In genomic region chr1:225921734-225922709, GRCh38 we compare ENCODE assay signal across 8 cellular contexts. TPM values are rescaled to one million over a fixed set of nuclear protein-coding genes. Genes with fewer than 3 reads are reported as not detected.
DNase-seq lines count a peak whose midpoint lies in the region; ATAC-seq and TF ChIP-seq lines count a peak whose summit lies in the region.

No MANE protein-coding gene starts in this region.

- H3K36me3 Mint-ChIP-seq in WTC11, result peaks cover 50% of the 10 kb centered on the region

- peak; percentile 17 for DNase-seq in HT1080 (ENCODE audit: low read depth)
- DNase-seq in WTC11 (ENCODE audit: low spot score), result no peak
- DNase-seq in lower leg skin (ENCODE audit: low spot score in 2 of 2), result peak; percentile 44 to 88
- no peak for DNase-seq in SHP77 (lab: John Stamatoyannopoulos, UW)
- DNase-seq in coronary artery (ENCODE audit: low spot score), result no peak
- DNase-seq in ovary, result no peak
- no peak for DNase-seq in NCI-H510A (lab: John Stamatoyannopoulos, UW)

- H3K4me3 ChIP-seq in lower leg skin (ENCODE audit: low read depth, poor library complexity, severe bottlenecking) (no peak overlapping the region), coronary artery (no peak overlapping the region), ovary (no peak overlapping the region)

- H3K36me3 ChIP-seq in ovary, result no peaks in the 10 kb centered on the region

- 60 to 63% methylated on average over 16 to 18 of the region's 23 CpGs for WGBS in lower leg skin, 2 donors
- WGBS in ovary, 3 donors, result 90 to 91% (median 90%) methylated on average over 23 of the region's 23 CpGs

- no peak for TF ChIP-seq POLR2A in lower leg skin (IDR thresholded peaks at IDR 0.05)
- no peak for TF ChIP-seq POLR2A in ovary (IDR thresholded peaks at IDR 0.05)

- H3K27ac Mint-ChIP-seq in WTC11, result no peak overlapping the region

- no peaks in the 10 kb centered on the region for H3K9me3 ChIP-seq in ovary

- ATAC-seq in WTC11, result no peak

- peaks cover 22% of the 10 kb centered on the region for H3K4me1 Mint-ChIP-seq in WTC11

- TF ChIP-seq CTCF in C4-2B (conservative IDR thresholded peaks at IDR 0.05), result no peak
- no peak for TF ChIP-seq CTCF in WTC11 (IDR thresholded peaks at IDR 0.05)
- no peak for TF ChIP-seq CTCF in lower leg skin (IDR thresholded peaks at IDR 0.05)
- no peak for TF ChIP-seq CTCF in coronary artery (IDR thresholded peaks at IDR 0.05)
- TF ChIP-seq CTCF in ovary (IDR thresholded peaks at IDR 0.05), result no peak

- no peaks in the 10 kb centered on the region for H3K27me3 Mint-ChIP-seq in WTC11 (ENCODE audit: low read depth)

- POLR2A ChIA-PET in WTC11 (lab: Charles Lee), result no interaction called here

- intact Hi-C loops in lower leg skin (cut with DNase I; ENCODE audit: low total_unique reads), result no loop called here
- intact Hi-C loops in ovary (cut with DNase I), result no loop called here

- H3K4me1 ChIP-seq in ovary (ENCODE audit: insufficient read depth), result peaks cover 8% of the 10 kb centered on the region

- H3K27ac ChIP-seq in C4-2B (peak overlapping the region; percentile 98), coronary artery (no peak overlapping the region), ovary (no peak overlapping the region)

- CTCF ChIA-PET in WTC11 (lab: Charles Lee), result no interaction called here

- H3K4me3 Mint-ChIP-seq in WTC11, result peak overlapping the region; percentile 92

- H3K9me3 Mint-ChIP-seq in WTC11, result no peaks in the 10 kb centered on the region

- no peaks in the 10 kb centered on the region for H3K27me3 ChIP-seq in ovary

- TF ChIP-seq EP300 in ovary (IDR thresholded peaks at IDR 0.05), result no peak

TF ChIP-seq in WTC11, 78 proteins besides CTCF, POLR2A, EP300 and RAD21:
- no peak for TF ChIP-seq ZNF219 (CRISPR knock-in tag; IDR thresholded peaks at IDR 0.05; ENCODE audit: borderline replicate concordance)
- TF ChIP-seq CREB1 (CRISPR knock-in tag; IDR thresholded peaks at IDR 0.05), result 0 out of 2 replicates have a peak, but pooled peaks have one; percentile 1

RNA-seq across cellular contexts. Expression of gene PYCR2, which starts 2.0 kb away (rescaled TPM):
- total RNA-seq in HT1080 (2014; rRNA removed; shearing (Covaris generic)), result 64.1 and 65.9 TPM in 2 replicates
- 105 and 117 TPM in 2 replicates for polyA plus RNA-seq in HT1080 (2015; cell fraction: cytosol; rRNA removed)
- polyA plus RNA-seq in HT1080 (2015; cell fraction: nucleus; rRNA removed), result 152 and 167 TPM in 2 replicates
- total RNA-seq in WTC11 (2021) (81.5 to 90.3 TPM (median 86.0 TPM) in 3 replicates), lower leg skin (10 to 100 TPM; 35.4 to 43.1 (median 37.9) TPM), ovary (10 to 100 TPM; 48.8 to 93.3 (median 58.7) TPM)
- polyA plus RNA-seq in ovary, result 10 to 100 TPM; 35.8 to 66.1 TPM

RNA-seq across cellular contexts. Expression of gene LEFTY2, which starts 19.0 kb away (rescaled TPM):
- total RNA-seq in HT1080 (2014; rRNA removed; shearing (Covaris generic)), result 1.3 TPM in 1 of 2 replicates, not detected in the other
- polyA plus RNA-seq in HT1080 (2015; cell fraction: cytosol; rRNA removed), result 0.03 TPM in 1 of 2 replicates, not detected in the other
- not detected in 2 replicates for polyA plus RNA-seq in HT1080 (2015; cell fraction: nucleus; rRNA removed)
- 13.9 to 15.5 TPM (median 14.0 TPM) in 3 replicates for total RNA-seq in WTC11 (2021)
- under 1 TPM in 2 of 4 donors, not detected in 2; 0.16 to 0.86 TPM for total RNA-seq in lower leg skin
- total RNA-seq in ovary, result 100 to 1,000 TPM in 1 of 7 donors, 10 to 100 TPM in 5, 1 to 10 TPM in 1; 9.7 to 196 (median 21.4) TPM
- polyA plus RNA-seq in ovary, result 10 to 100 TPM; 20.3 to 37.2 TPM

RNA-seq across cellular contexts. Expression of gene LEFTY1, which starts 33.1 kb away (rescaled TPM):
- total RNA-seq in HT1080 (2014; rRNA removed; shearing (Covaris generic)), result not detected in 2 replicates
- polyA plus RNA-seq in HT1080 (2015; cell fraction: cytosol; rRNA removed), result not detected in 2 replicates
- polyA plus RNA-seq in HT1080 (2015; cell fraction: nucleus; rRNA removed), result not detected in 2 replicates
- total RNA-seq in WTC11 (2021) (47.0 to 52.9 TPM (median 49.0 TPM) in 3 replicates), lower leg skin (1 to 10 TPM in 1 of 4 donors, under 1 TPM in 2, not detected in 1; 0.19 to 1.2 (median 0.39) TPM), ovary (1 to 10 TPM; 1.3 to 5.1 (median 2.0) TPM)
- polyA plus RNA-seq in ovary, result 1 to 10 TPM in 1 of 2 donors, under 1 TPM in 1; 0.43 to 3.8 TPM

RNA-seq across cellular contexts. Expression of gene TMEM63A, which starts 39.8 kb away (rescaled TPM):
- total RNA-seq in HT1080 (2014; rRNA removed; shearing (Covaris generic)), result 5.1 and 7.8 TPM in 2 replicates
- 4.6 and 4.9 TPM in 2 replicates for polyA plus RNA-seq in HT1080 (2015; cell fraction: cytosol; rRNA removed)
- polyA plus RNA-seq in HT1080 (2015; cell fraction: nucleus; rRNA removed), result 67.9 and 68.5 TPM in 2 replicates
- total RNA-seq in WTC11 (2021) (61.1 to 91.7 TPM (median 69.3 TPM) in 3 replicates), lower leg skin (10 to 100 TPM; 29.1 to 49.1 (median 42.9) TPM), ovary (10 to 100 TPM; 42.4 to 82.8 (median 65.5) TPM)
- polyA plus RNA-seq in ovary, result 10 to 100 TPM; 29.6 to 36.2 TPM

Comparison
In these comparisons a context has a peak if more than half of its experiments do, and no peak if none do; other contexts are left out.
1. DNase-seq: peak in HT1080 (single experiment) and lower leg skin (2 of 2); none in WTC11 (single experiment), SHP77 (0 of 2), coronary artery (single experiment), ovary (0 of 5) and NCI-H510A (single experiment).